8 cellular contexts compared by ENCODE assay signal in genomic region chr3:186589115-186589514, GRCh38. TPM values are rescaled to one million over a fixed set of nuclear protein-coding genes. Genes with fewer than 3 reads are reported as not detected.
A peak's percentile ranks its signal among the peaks of the same experiment; 100 is the strongest.
DNase-seq lines count a peak whose midpoint lies in the region; ATAC-seq and TF ChIP-seq lines count a peak whose summit lies in the region.
"Had no signal": no experiment of that assay in that cellular context is flagged by ENCODE, and none has a peak within 500 bp of the region (broad histone marks: within the 10 kb centered on the region; RNA-seq: fewer than 3 reads in every experiment).

No MANE protein-coding gene starts in this region.

- H3K9me3 ChIP-seq in neural cell (ENCODE audit: low read length) = no peaks in the 10 kb centered on the region

- peak; percentile 13 for DNase-seq in NCI-H1694 treated with DMSO at 0.1 percent for 48 hours (lab: John Stamatoyannopoulos, UW)
- DNase-seq in NCI-H1694 (lab: John Stamatoyannopoulos, UW) = no peak
- peak; percentile 14 for DNase-seq in astrocyte of the hippocampus (ENCODE audit: low read depth, low spot score)
- DNase-seq in caudate nucleus (lab: John Stamatoyannopoulos, UW) = no peak
- DNase-seq: RPMI8226 had no signal

- H3K79me2 ChIP-seq in neural cell (replicated peaks; ENCODE audit: insufficient read depth, low read length) = no peaks in the 10 kb centered on the region

- no peaks in the 10 kb centered on the region for H3K36me3 ChIP-seq in neural cell (ENCODE audit: insufficient read depth, low read length)

- H3K4me2 ChIP-seq in neural cell (ENCODE audit: low read length) = no peak overlapping the region

- no peak overlapping the region for H3K4me3 ChIP-seq in neural cell (ENCODE audit: low read length)

- H3K9me2 ChIP-seq in neural cell (ENCODE audit: insufficient read depth, low read length) = no peaks in the 10 kb centered on the region

- H3K9ac ChIP-seq in neural cell (ENCODE audit: low read length) = no peak overlapping the region

- H3K27ac ChIP-seq in neural cell (ENCODE audit: low read length) (no peak overlapping the region), caudate nucleus (ENCODE audit: low read depth, low read length) (no peak overlapping the region)

- no peak for TF ChIP-seq EP300 in neural cell (conservative IDR thresholded peaks at IDR 0.05; ENCODE audit: poor library complexity, severe bottlenecking)

- H2AFZ ChIP-seq in neural cell (ENCODE audit: low read depth, low read length) = no peak overlapping the region

- no peaks in the 10 kb centered on the region for H3F3A ChIP-seq in neural cell (ENCODE audit: insufficient read depth, low read length, poor library complexity, severe bottlenecking)

- ATAC-seq in GM19455 (IDR thresholded peaks at IDR 0.05; ENCODE audit: unreplicated experiment) = no peak

- peak; percentile 70 for TF ChIP-seq CTCF in neural cell (IDR thresholded peaks at IDR 0.05; ENCODE audit: poor library complexity, severe bottlenecking)

- TF ChIP-seq RAD21 in neural cell (conservative IDR thresholded peaks at IDR 0.05) = peak; percentile 77

- H4K20me1 ChIP-seq in neural cell (ENCODE audit: insufficient read depth) = no peaks in the 10 kb centered on the region

- H3K27me3 ChIP-seq in neural cell (ENCODE audit: insufficient read depth, low read depth, low read length) = no peaks in the 10 kb centered on the region

TF ChIP-seq in neural cell, 6 proteins besides CTCF, POLR2A, EP300 and RAD21:
- no peak for TF ChIP-seq POLR2AphosphoS5 (IDR thresholded peaks at IDR 0.05)
- peak; percentile 75 for TF ChIP-seq SMC3 (conservative IDR thresholded peaks at IDR 0.05; ENCODE audit: poor library complexity)

RNA-seq across cellular contexts. Expression of gene DNAJB11, which starts 18.6 kb away (rescaled TPM):
- polyA plus RNA-seq in neural cell = 100.0 and 108 TPM in 2 replicates
- polyA minus RNA-seq in neural cell = 64.8 and 78.5 TPM in 2 replicates

RNA-seq across cellular contexts. Expression of gene TBCCD1, which starts 22.0 kb away (rescaled TPM):
- polyA plus RNA-seq in neural cell = 11.6 and 13.4 TPM in 2 replicates
- polyA minus RNA-seq in neural cell = 17.0 and 19.0 TPM in 2 replicates

RNA-seq across cellular contexts. Expression of gene AHSG, which starts 23.7 kb away (rescaled TPM):
- 0.40 and 1.1 TPM in 2 replicates for polyA plus RNA-seq in neural cell
- polyA minus RNA-seq in neural cell = 0.97 and 1.6 TPM in 2 replicates

RNA-seq across cellular contexts. Expression of gene CRYGS, which starts 44.9 kb away (rescaled TPM):
- polyA plus RNA-seq in neural cell = 6.7 and 7.7 TPM in 2 replicates
- 2.4 TPM in 2 replicates for polyA minus RNA-seq in neural cell

RNA-seq across cellular contexts. Expression of gene FETUB, which starts 51.1 kb away (rescaled TPM):
- not detected in 2 replicates for polyA plus RNA-seq in neural cell
- 0.81 TPM in 1 of 2 replicates, not detected in the other for polyA minus RNA-seq in neural cell
- polyA plus RNA-seq: urinary bladder had no signal

Comparison
In these comparisons a context has a peak if more than half of its experiments do, and no peak if none do; other contexts are left out.
1. DNase-seq: peak in NCI-H1694 treated with DMSO at 0.1 percent for 48 hours (single experiment) and astrocyte of the hippocampus (single experiment); none in NCI-H1694 (single experiment) and caudate nucleus (0 of 61).